19 cellular contexts compared by ENCODE assay signal in genomic region chr1:237867380-237867888, GRCh38. TPM values are rescaled to one million over a fixed set of nuclear protein-coding genes. Genes with fewer than 3 reads are reported as not detected.
DNase-seq lines count a peak whose midpoint lies in the region; FAIRE-seq and TF ChIP-seq lines count a peak whose summit lies in the region.
"Had no signal": no experiment of that assay in that cellular context is flagged by ENCODE, and none has a peak within 500 bp of the region (broad histone marks: within the 10 kb centered on the region; RNA-seq: fewer than 3 reads in every experiment).

No MANE protein-coding gene starts in this region.

- H3K4me3 ChIP-seq in H1 (ENCODE audit: extremely low read depth in 1 of 4, insufficient read depth in 2 of 4, low read depth in 3 of 4, low read length in 4 of 4): no peak overlapping the region
- H3K4me3 ChIP-seq in mesendoderm (ENCODE audit: low read length): no peak overlapping the region
- H3K4me3 ChIP-seq: BLaER1 treated with 17β-estradiol and CSF1 and Interleukin-3, amounts not matched to agents 10 nM and 100 nM; GM12878 had no signal

- no peak overlapping the region for H3K4me3 Mint-ChIP-seq in H9
- H3K4me3 Mint-ChIP-seq in nephron progenitor cell: no peak overlapping the region
- no peak overlapping the region for H3K4me3 Mint-ChIP-seq in CD14-positive monocyte
- H3K4me3 Mint-ChIP-seq: CD4-positive, alpha-beta T cell; IgD-negative memory B cell had no signal

- DNase-seq in H9 (no peak), NCI-H69 (lab: John Stamatoyannopoulos, UW) (peak; percentile 98), H1 (ENCODE audit: low read depth in 1 of 2, low spot score in 2 of 2) (no peak), mesendoderm (no peak), HTR-8/SVneo (ENCODE audit: insufficient read length, low spot score) (no peak), nephron progenitor cell (no peak), ureter (ENCODE audit: low spot score) (no peak), CD14-positive monocyte (ENCODE audit: low spot score) (no peak)
- DNase-seq: ACHN; Calu3; CD4-positive, alpha-beta T cell; DMS 273 treated with DMSO at 0.1 percent for 48 hours; DMS79 had no signal

- H3K4me1 ChIP-seq in H9 (ENCODE audit: insufficient read depth, low read length) (peaks cover 7% of the 10 kb centered on the region), H1 (replicated peaks in 1 of 4; ENCODE audit: control insufficient read depth in 3 of 4, insufficient read depth in 4 of 4, low read length in 3 of 4) (peaks cover 0 to 3% (median 2%) of the 10 kb centered on the region in 4 experiments; a peak in 2 of 7 replicates), mesendoderm (ENCODE audit: control insufficient read depth, low read depth, low read length) (peaks cover 2% of the 10 kb centered on the region)

- H3K36me3 Mint-ChIP-seq in H9 (ENCODE audit: insufficient read depth in 1 of 3, low read depth in 3 of 3) (peaks cover 0 to 3% (median 2%) of the 10 kb centered on the region in 3 experiments; a peak in 1 of 7 replicates), nephron progenitor cell (ENCODE audit: low read depth) (no peaks in the 10 kb centered on the region), CD14-positive monocyte (no peaks in the 10 kb centered on the region)
- H3K36me3 Mint-ChIP-seq: IgD-negative memory B cell had no signal

- peaks cover 23 to 25% of the 10 kb centered on the region in 2 experiments for H3K4me1 Mint-ChIP-seq in H9
- H3K4me1 Mint-ChIP-seq in nephron progenitor cell: peaks cover 19% of the 10 kb centered on the region
- peaks cover 7% of the 10 kb centered on the region for H3K4me1 Mint-ChIP-seq in CD14-positive monocyte
- H3K4me1 Mint-ChIP-seq: IgD-negative memory B cell had no signal

- no peak overlapping the region for H4K91ac ChIP-seq in H9 (ENCODE audit: insufficient read length, low read depth, low read length)
- H4K91ac ChIP-seq in H1 (replicated peaks; ENCODE audit: insufficient read length, low read length): peak overlapping the region; percentile 22

- no peak overlapping the region for H3K4me2 ChIP-seq in H9 (ENCODE audit: insufficient read depth, insufficient read length, low read length)
- no peak overlapping the region for H3K4me2 ChIP-seq in H1 (ENCODE audit: insufficient read depth in 1 of 2, low read depth in 2 of 2, low read length in 2 of 2)
- H3K4me2 ChIP-seq in mesendoderm (ENCODE audit: low read length): no peak overlapping the region
- H3K4me2 ChIP-seq: BLaER1 treated with 17β-estradiol and CSF1 and Interleukin-3, amounts not matched to agents 10 nM and 100 nM had no signal

- POLR2A ChIA-PET in H1 (lab: Charles Lee; ENCODE audit: partially characterized antibody): no interaction called here

- no peaks in the 10 kb centered on the region for H3K36me3 ChIP-seq in H1 (ENCODE audit: control insufficient read depth in 2 of 4, insufficient read depth in 4 of 4, low read length in 3 of 4)
- H3K36me3 ChIP-seq in mesendoderm (ENCODE audit: control insufficient read depth, insufficient read depth, low read length): no peaks in the 10 kb centered on the region
- H3K36me3 ChIP-seq: BLaER1 treated with 17β-estradiol and CSF1 and Interleukin-3, amounts not matched to agents 10 nM and 100 nM had no signal

- no peak overlapping the region for H3K14ac ChIP-seq in H9 (ENCODE audit: insufficient read depth, low read length)
- no peak overlapping the region for H3K14ac ChIP-seq in H1 (ENCODE audit: insufficient read length)

- FAIRE-seq in H1 (lab: Jason Lieb, UNC) (no peak), HTR-8/SVneo (lab: Jason Lieb, UNC) (no peak)
- FAIRE-seq: GM12878, GM18507 had no signal

- H3K9me3 ChIP-seq in H9 (ENCODE audit: control insufficient read depth, low read depth, low read length) (no peaks in the 10 kb centered on the region), H1 (ENCODE audit: insufficient read depth in 2 of 2, low read depth in 1 of 2, low read length in 1 of 2) (no peaks in the 10 kb centered on the region)
- H3K9me3 ChIP-seq: BLaER1 treated with 17β-estradiol and CSF1 and Interleukin-3, amounts not matched to agents 10 nM and 100 nM had no signal

- H4K8ac ChIP-seq in H9 (replicated peaks; ENCODE audit: insufficient read length, low read depth, low read length) (no peak overlapping the region), H1 (ENCODE audit: extremely low read depth, insufficient read depth, low read length) (no peak overlapping the region), mesendoderm (ENCODE audit: low read depth, low read length) (peak overlapping the region; percentile 79)

- H3K27ac Mint-ChIP-seq in H9 (peak overlapping the region in 2 of 3 experiments; percentile 40 to 81; a peak in 4 of 7 replicates), nephron progenitor cell (no peak overlapping the region), CD14-positive monocyte (no peak overlapping the region)
- H3K27ac Mint-ChIP-seq: CD4-positive, alpha-beta T cell; IgD-negative memory B cell had no signal

- no peak overlapping the region for H2BK15ac ChIP-seq in H9 (ENCODE audit: low read depth, low read length)
- H2BK15ac ChIP-seq in H1 (ENCODE audit: low read length): no peak overlapping the region
- H2BK15ac ChIP-seq in mesendoderm (replicated peaks; ENCODE audit: low read depth): no peak overlapping the region

- no peak overlapping the region for H3K9ac ChIP-seq in H9 (ENCODE audit: extremely low read depth, insufficient read length, low read length)
- no peak overlapping the region for H3K9ac ChIP-seq in H1 (replicated peaks in 1 of 4; ENCODE audit: extremely low read depth in 1 of 4, low read depth in 3 of 4, low read length in 3 of 4)
- no peak overlapping the region for H3K9ac ChIP-seq in mesendoderm (ENCODE audit: low read length)
- H3K9ac ChIP-seq: BLaER1 treated with 17β-estradiol and CSF1 and Interleukin-3, amounts not matched to agents 10 nM and 100 nM had no signal

- H4K5ac ChIP-seq in H9 (ENCODE audit: insufficient read length, low read depth, low read length): no peak overlapping the region
- no peak overlapping the region for H4K5ac ChIP-seq in H1 (ENCODE audit: insufficient read length, low read depth, low read length)
- no peak overlapping the region for H4K5ac ChIP-seq in mesendoderm (ENCODE audit: low read length)

- H2BK120ac ChIP-seq in H9 (ENCODE audit: low read depth, low read length, poor library complexity, severe bottlenecking) (no peak overlapping the region), H1 (replicated peaks; ENCODE audit: low read depth, low read length) (peak overlapping the region; percentile 20), mesendoderm (ENCODE audit: low read depth, low read length) (no peak overlapping the region)

- no peak for TF ChIP-seq CTCF in H9 (conservative IDR thresholded peaks at IDR 0.05)
- no peak for TF ChIP-seq CTCF in H1 (IDR thresholded peaks at IDR 0.05; ENCODE audit: control extremely low read depth in 1 of 3, insufficient read depth in 1 of 3, low read depth in 1 of 3, low read length in 3 of 3)
- TF ChIP-seq CTCF in nephron progenitor cell (IDR thresholded peaks at IDR 0.05): no peak
- no peak for TF ChIP-seq CTCF in CD14-positive monocyte (IDR thresholded peaks at IDR 0.05)

- H3K79me2 ChIP-seq in H9 (ENCODE audit: insufficient read depth, low read length) (no peaks in the 10 kb centered on the region), H1 (ENCODE audit: control insufficient read depth in 1 of 2, insufficient read depth in 2 of 2, low read length in 2 of 2) (no peaks in the 10 kb centered on the region), mesendoderm (ENCODE audit: control insufficient read depth, insufficient read depth, low read length) (no peaks in the 10 kb centered on the region)

- no peak overlapping the region for H3K4ac ChIP-seq in H9 (ENCODE audit: low read depth, low read length)
- no peak overlapping the region for H3K4ac ChIP-seq in H1 (replicated peaks; ENCODE audit: insufficient read length, low read depth, low read length)
- no peak overlapping the region for H3K4ac ChIP-seq in mesendoderm (ENCODE audit: low read depth, low read length)

- H4K20me1 ChIP-seq in H9 (ENCODE audit: control insufficient read depth, insufficient read depth, insufficient read length): peaks cover 2% of the 10 kb centered on the region
- H4K20me1 ChIP-seq in H1 (replicated peaks in 1 of 2; ENCODE audit: control insufficient read depth in 1 of 2, insufficient read depth in 2 of 2, low read length in 2 of 2): no peaks in the 10 kb centered on the region
- H4K20me1 ChIP-seq: BLaER1 treated with 17β-estradiol and CSF1 and Interleukin-3, amounts not matched to agents 10 nM and 100 nM had no signal

- H2AFZ ChIP-seq in H9 (ENCODE audit: low read length): no peak overlapping the region
- 0 out of 2 replicates have a peak overlapping the region, but pooled peaks have one; percentile 11 for H2AFZ ChIP-seq in H1 (ENCODE audit: low read length)

- H2BK12ac ChIP-seq in H9 (ENCODE audit: insufficient read length, low read depth, low read length): no peak overlapping the region
- H2BK12ac ChIP-seq in H1 (ENCODE audit: low read depth, low read length): no peak overlapping the region

- no peak for TF ChIP-seq EP300 in H1 (IDR thresholded peaks at IDR 0.05; ENCODE audit: borderline replicate concordance in 1 of 2, low read depth in 2 of 2, low read length in 2 of 2)

- H3K79me1 ChIP-seq in H9 (ENCODE audit: insufficient read depth, low read depth, low read length, poor library complexity, severe bottlenecking) (no peaks in the 10 kb centered on the region), H1 (ENCODE audit: low read depth, low read length) (no peaks in the 10 kb centered on the region), mesendoderm (ENCODE audit: low read length) (no peaks in the 10 kb centered on the region)

- no peak overlapping the region for H3K18ac ChIP-seq in H9 (ENCODE audit: insufficient read length, low read depth, low read length)
- H3K18ac ChIP-seq in H1 (ENCODE audit: extremely low read depth, low read length): no peak overlapping the region
- H3K18ac ChIP-seq in mesendoderm (ENCODE audit: low read length): no peak overlapping the region

- no peaks in the 10 kb centered on the region; a peak in 1 of 5 replicates for H3K9me3 Mint-ChIP-seq in H9
- H3K9me3 Mint-ChIP-seq in nephron progenitor cell: no peaks in the 10 kb centered on the region
- peaks cover 0 to 13% (median 2%) of the 10 kb centered on the region in 7 donors for H3K9me3 Mint-ChIP-seq in CD14-positive monocyte
- H3K9me3 Mint-ChIP-seq: CD4-positive, alpha-beta T cell had no signal

- TF ChIP-seq POLR2A in H1 (IDR thresholded peaks at IDR 0.05; ENCODE audit: control extremely low read depth in 1 of 2, low read depth in 2 of 2, low read length in 2 of 2): no peak

- H3K27me3 ChIP-seq in H9 (ENCODE audit: insufficient read depth, low read length) (no peaks in the 10 kb centered on the region), H1 (replicated peaks in 1 of 4; ENCODE audit: control insufficient read depth in 3 of 4, extremely low read depth in 1 of 4, insufficient read depth in 3 of 4, low read length in 3 of 4) (peaks cover 4 to 10% (median 8%) of the 10 kb centered on the region in 4 experiments), mesendoderm (ENCODE audit: insufficient read depth, low read length, poor library complexity) (no peaks in the 10 kb centered on the region)
- H3K27me3 ChIP-seq: BLaER1 treated with 17β-estradiol and CSF1 and Interleukin-3, amounts not matched to agents 10 nM and 100 nM had no signal

- no CpG with 5 or more reads among the region's 1 CpG for WGBS in H9 (ENCODE audit: extremely low coverage, insufficient read length, low lambda C conversion rate)
- WGBS in H1 (ENCODE audit: extremely low coverage in 1 of 2, insufficient coverage in 1 of 2, insufficient read length in 1 of 2, insufficient replicate concordance in 2 of 2, low coverage in 1 of 2, low lambda C conversion rate in 2 of 2, missing lambda C conversion rate in 1 of 2), 2 experiments: 62% methylated on average over 1 of the region's 1 CpG; no CpG with 5 or more reads in 1 of the 2 experiments
- WGBS in mesendoderm (ENCODE audit: extremely low coverage, insufficient coverage, low lambda C conversion rate): no CpG with 5 or more reads among the region's 1 CpG

- no peak overlapping the region for H2BK5ac ChIP-seq in H9 (ENCODE audit: insufficient read length, low read length)
- no peak overlapping the region; the same call in 1 of the 2 replicates for H2BK5ac ChIP-seq in H1 (ENCODE audit: low read depth, low read length)
- H2BK5ac ChIP-seq in mesendoderm (ENCODE audit: low read length): no peak overlapping the region

- H2BK20ac ChIP-seq in H9 (ENCODE audit: low read depth, low read length, poor library complexity, severe bottlenecking): no peak overlapping the region
- no peak overlapping the region for H2BK20ac ChIP-seq in H1 (ENCODE audit: low read length)

- H2AK5ac ChIP-seq in H9 (ENCODE audit: insufficient read length, low read length) (no peak overlapping the region), H1 (ENCODE audit: low read depth, low read length) (no peak overlapping the region), mesendoderm (ENCODE audit: low read length) (no peak overlapping the region)

- no peak overlapping the region for H3K56ac ChIP-seq in H9 (ENCODE audit: insufficient read length, low read depth, low read length)
- H3K56ac ChIP-seq in H1 (replicated peaks; ENCODE audit: insufficient read length, low read depth, low read length): no peak overlapping the region
- no peak overlapping the region for H3K56ac ChIP-seq in mesendoderm (ENCODE audit: low read length)

- TF ChIP-seq RAD21 in H1 (IDR thresholded peaks at IDR 0.05 in 1 of 2, conservative IDR thresholded peaks at IDR 0.05 in 1 of 2; ENCODE audit: low read depth in 2 of 2, low read length in 2 of 2): no peak

- H3K27ac ChIP-seq in H9 (ENCODE audit: insufficient read length, low read depth, low read length) (no peak overlapping the region), H1 (ENCODE audit: low read depth, low read length) (no peak overlapping the region), mesendoderm (ENCODE audit: low read depth, low read length) (no peak overlapping the region)
- H3K27ac ChIP-seq: BLaER1 treated with 17β-estradiol and CSF1 and Interleukin-3, amounts not matched to agents 10 nM and 100 nM had no signal

- no peak overlapping the region for H3T11ph ChIP-seq in H9 (ENCODE audit: low read length)

- CTCF ChIA-PET in H1 (lab: Charles Lee; ENCODE audit: partially characterized antibody): interaction anchor here (1.0 to 5.4 kb wide), 3 partner anchors 17 to 387 kb away, joined by 3 to 90 read pairs (median 3); no protein-coding TSS in a partner anchor

- H3K23me2 ChIP-seq in H9 (ENCODE audit: insufficient read length, low read depth, low read length, poor library complexity, severe bottlenecking) (no peaks in the 10 kb centered on the region), H1 (ENCODE audit: low read depth, low read length) (no peaks in the 10 kb centered on the region)

- H3K27me3 Mint-ChIP-seq in H9 (ENCODE audit: low read depth) (peaks cover 8% of the 10 kb centered on the region), nephron progenitor cell (ENCODE audit: low read depth, poor library complexity) (peaks cover 3% of the 10 kb centered on the region), CD14-positive monocyte (ENCODE audit: low read depth in 3 of 3) (peaks cover 0 to 2% (median 0%) of the 10 kb centered on the region in 3 donors)
- H3K27me3 Mint-ChIP-seq: IgD-negative memory B cell had no signal

- intact Hi-C loops in CD14-positive monocyte (cut with micrococcal nuclease): no loop called here

- H3K23ac ChIP-seq in H9 (ENCODE audit: insufficient read length, low read depth, low read length) (no peak overlapping the region), H1 (ENCODE audit: insufficient read length) (no peak overlapping the region), mesendoderm (ENCODE audit: low read length) (no peak overlapping the region)

RNA-seq across cellular contexts. Expression of gene ZP4, which starts 23.3 kb away (rescaled TPM):
- total RNA-seq in H9 (2021) (not detected in 2 replicates), ureter (not detected)
- not detected in 2 replicates for total RNA-seq in H1 (2021; fragmentation: NEBNext Ultra II Directional; extraction: Animal tissue kit (Norgen Biotek cat#: 25700))
- polyA plus RNA-seq in H1 (2011; rRNA removed) (not detected in 2 replicates), CD14-positive monocyte (not detected)
- not detected for polyA plus RNA-seq in H1 (2011; cell fraction: cytosol; rRNA removed)
- polyA plus RNA-seq in H1 (2011; cell fraction: nucleus; rRNA removed): not detected
- not detected in 4 replicates for polyA plus RNA-seq in H1 (2012, experiment 1 of 2)
- polyA plus RNA-seq in H1 (2012, experiment 2 of 2): not detected
- polyA plus RNA-seq in H1 (2013, experiment 1 of 2): not detected
- polyA plus RNA-seq in H1 (2013, experiment 2 of 2): not detected
- polyA minus RNA-seq in H1 (2011; rRNA and poly(A)+ RNA removed): 0.12 TPM in 1 of 2 replicates, not detected in the other
- not detected for polyA minus RNA-seq in H1 (2011; cell fraction: cytosol; rRNA and poly(A)+ RNA removed)
- polyA minus RNA-seq in H1 (2011; cell fraction: nucleus; rRNA and poly(A)+ RNA removed): not detected
- not detected for polyA plus RNA-seq in mesendoderm (2013, experiment 1 of 2)
- polyA plus RNA-seq in mesendoderm (2013, experiment 2 of 2): not detected
- total RNA-seq: A172; Calu3; CD4-positive, alpha-beta T cell; G401; GM12878 had no signal
- polyA plus RNA-seq: IgD-negative memory B cell had no signal

Comparison
In these comparisons a context has a peak if more than half of its experiments do, and no peak if none do; other contexts are left out.
1. H3K27ac Mint-ChIP-seq: peak in H9 (2 of 3); none in nephron progenitor cell (single experiment) and CD14-positive monocyte (0 of 7).